Comparison of ENCODE assay signal across 9 cellular contexts in genomic region chrX:30141966-30142365, GRCh38.
A peak's percentile ranks its signal among the peaks of the same experiment; 100 is the strongest.
DNase-seq lines count a peak whose midpoint lies in the region; ATAC-seq and TF ChIP-seq lines count a peak whose summit lies in the region.
"Had no signal": no experiment of that assay in that cellular context is flagged by ENCODE, and none has a peak within 500 bp of the region (broad histone marks: within the 10 kb centered on the region; RNA-seq: fewer than 3 reads in every experiment).

No MANE protein-coding gene starts in this region.

- CTCF ChIA-PET in activated CD4-positive, alpha-beta T cell treated with anti-CD3 and anti-CD28 coated beads for 36 hours (lab: Charles Lee) = interaction anchor here (0.7 to 1.0 kb wide), 2 partner anchors 25 to 357 kb away, joined by 3 to 4 read pairs; no protein-coding TSS in a partner anchor

- ATAC-seq in activated CD4-positive, alpha-beta T cell treated with anti-CD3 and anti-CD28 coated beads for 36 hours = no peak
- ATAC-seq in psoas muscle = no peak

- H3K4me1 Mint-ChIP-seq in activated CD4-positive, alpha-beta T cell treated with anti-CD3 and anti-CD28 coated beads for 36 hours = no peaks in the 10 kb centered on the region
- peaks cover 21% of the 10 kb centered on the region; the same call in 1 of the 2 replicates for H3K4me1 Mint-ChIP-seq in HFFc6 (ENCODE audit: low read depth)
- H3K4me1 Mint-ChIP-seq: central memory CD8-positive, alpha-beta T cell had no signal

- 24 to 50% (median 48%) methylated on average over 3 to 4 of the region's 4 CpGs for WGBS in psoas muscle, 3 donors

- in situ Hi-C loops in brain microvascular endothelial cell (cut with HindIII; ENCODE audit: low pct_ligation_motif_present, low sequenced_read_pairs) = no loop called here

- H3K27me3 Mint-ChIP-seq in activated CD4-positive, alpha-beta T cell treated with anti-CD3 and anti-CD28 coated beads for 36 hours = no peaks in the 10 kb centered on the region
- H3K27me3 Mint-ChIP-seq in HFFc6 (ENCODE audit: insufficient read depth) = no peaks in the 10 kb centered on the region
- H3K27me3 Mint-ChIP-seq: central memory CD8-positive, alpha-beta T cell had no signal

- no peak overlapping the region for H3K27ac Mint-ChIP-seq in activated CD4-positive, alpha-beta T cell treated with anti-CD3 and anti-CD28 coated beads for 36 hours
- no peak overlapping the region for H3K27ac Mint-ChIP-seq in HFFc6

- H3K36me3 Mint-ChIP-seq in activated CD4-positive, alpha-beta T cell treated with anti-CD3 and anti-CD28 coated beads for 36 hours (ENCODE audit: low read depth) = no peaks in the 10 kb centered on the region
- H3K36me3 Mint-ChIP-seq in HFFc6 (ENCODE audit: low read depth) = no peaks in the 10 kb centered on the region

- H3K4me1 ChIP-seq in psoas muscle = no peaks in the 10 kb centered on the region

- H3K27ac ChIP-seq in brain microvascular endothelial cell (no peak overlapping the region), psoas muscle (no peak overlapping the region)

- peak; percentile 12 for DNase-seq in activated CD4-positive, alpha-beta T cell treated with anti-CD3 and anti-CD28 coated beads for 36 hours
- no peak for DNase-seq in activated CD4-positive, alpha-beta T cell treated with anti-CD3 and anti-CD28 coated beads for 4 hours
- peak; percentile 26 for DNase-seq in HFFc6
- peak; percentile 2 for DNase-seq in NCI-H2029 (lab: John Stamatoyannopoulos, UW)
- peak; percentile 34 for DNase-seq in brain microvascular endothelial cell
- peak; percentile 2 for DNase-seq in putamen (ENCODE audit: low spot score)
- DNase-seq in psoas muscle = no peak
- DNase-seq in mucosa of gallbladder (ENCODE audit: low spot score) = no peak

- H3K4me3 Mint-ChIP-seq in activated CD4-positive, alpha-beta T cell treated with anti-CD3 and anti-CD28 coated beads for 36 hours = no peak overlapping the region
- H3K4me3 Mint-ChIP-seq in HFFc6 = no peak overlapping the region
- H3K4me3 Mint-ChIP-seq: central memory CD8-positive, alpha-beta T cell had no signal

- H3K36me3 ChIP-seq in brain microvascular endothelial cell (replicated peaks) (no peaks in the 10 kb centered on the region), psoas muscle (ENCODE audit: insufficient read depth in 1 of 2, low read depth in 1 of 2) (no peaks in the 10 kb centered on the region)

- intact Hi-C loops in activated CD4-positive, alpha-beta T cell treated with anti-CD3 and anti-CD28 coated beads for 36 hours (cut with DNase I, micrococcal nuclease) = loop anchor here (1.0 to 5.0 kb wide), 2 partner anchors 360 to 362 kb away; no protein-coding TSS in a partner anchor
- intact Hi-C loops in psoas muscle (cut with DNase I) = loop anchor here in 1 of 2 donors (10.0 kb wide), 1 partner anchor 363 kb away; no protein-coding TSS in a partner anchor

- POLR2A ChIA-PET in activated CD4-positive, alpha-beta T cell treated with anti-CD3 and anti-CD28 coated beads for 36 hours (lab: Charles Lee) = no interaction called here

- H3K4me3 ChIP-seq in brain microvascular endothelial cell (ENCODE audit: low read depth, low read length) = no peak overlapping the region
- H3K4me3 ChIP-seq in psoas muscle = no peak overlapping the region

- peak; percentile 58 for TF ChIP-seq CTCF in HFFc6 (IDR thresholded peaks at IDR 0.05)
- peak; percentile 49 for TF ChIP-seq CTCF in brain microvascular endothelial cell (IDR thresholded peaks at IDR 0.05; ENCODE audit: low read depth, low read length, missing control alignments)
- no peak for TF ChIP-seq CTCF in psoas muscle (IDR thresholded peaks at IDR 0.05)

- H3K9me3 Mint-ChIP-seq in activated CD4-positive, alpha-beta T cell treated with anti-CD3 and anti-CD28 coated beads for 36 hours (ENCODE audit: low read depth) = no peaks in the 10 kb centered on the region
- peaks cover 4% of the 10 kb centered on the region for H3K9me3 Mint-ChIP-seq in HFFc6

- H3K9me3 ChIP-seq in psoas muscle = no peaks in the 10 kb centered on the region

- H3K27me3 ChIP-seq in brain microvascular endothelial cell (replicated peaks) (no peaks in the 10 kb centered on the region), psoas muscle (ENCODE audit: insufficient read depth in 3 of 3, low read length in 2 of 3) (peaks cover 0 to 2% (median 0%) of the 10 kb centered on the region in 3 donors)

Comparison
In these comparisons a context has a peak if more than half of its experiments do, and no peak if none do; other contexts are left out.
1. DNase-seq: peak in activated CD4-positive, alpha-beta T cell treated with anti-CD3 and anti-CD28 coated beads for 36 hours (single experiment), HFFc6 (single experiment), NCI-H2029 (single experiment), brain microvascular endothelial cell (single experiment) and putamen (single experiment); none in activated CD4-positive, alpha-beta T cell treated with anti-CD3 and anti-CD28 coated beads for 4 hours (0 of 2), psoas muscle (0 of 2) and mucosa of gallbladder (single experiment).